ENCODE assay signal across 7 cellular contexts in the genomic region with DNA sequence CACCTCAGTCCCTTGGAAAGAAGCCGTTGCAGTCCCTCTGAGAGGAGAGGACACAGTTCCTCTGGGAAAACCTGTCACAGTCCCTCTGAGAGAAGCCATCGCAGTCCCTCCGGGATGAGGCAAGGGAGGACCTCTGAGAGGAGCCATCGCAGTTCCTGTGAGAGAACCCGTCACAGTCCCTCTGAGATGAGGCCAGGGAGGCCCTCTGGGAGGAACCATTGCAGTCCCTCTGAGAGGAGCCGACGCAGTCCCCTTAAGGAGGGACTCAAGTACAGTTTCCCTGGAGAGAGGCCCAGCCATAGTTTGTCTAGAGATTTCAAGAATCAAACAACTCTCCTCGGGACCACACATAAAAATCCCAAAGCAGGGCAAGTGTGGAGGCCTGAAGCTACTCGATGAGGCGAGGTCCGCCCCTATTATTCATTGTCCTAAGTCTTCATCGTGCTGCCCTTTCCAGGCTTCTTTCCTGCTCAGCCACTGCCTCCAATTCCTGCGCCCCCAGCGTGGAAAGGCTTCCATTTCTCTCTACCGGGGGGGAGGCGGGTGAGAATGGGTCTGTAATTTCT. TPM values are rescaled to one million over a fixed set of nuclear protein-coding genes. Genes with fewer than 3 reads are reported as not detected.
DNase-seq lines count a peak whose midpoint lies in the region; FAIRE-seq and TF ChIP-seq lines count a peak whose summit lies in the region.

No MANE protein-coding gene starts in this region.

- FAIRE-seq in kidney (lab: Jason Lieb, UNC) = no peak

- peaks cover 8% of the 10 kb centered on the region for H3K27me3 ChIP-seq in HUES48 (ENCODE audit: control insufficient read depth, insufficient read depth, low read length)

- no peaks in the 10 kb centered on the region for H3K9me3 ChIP-seq in HUES48 (ENCODE audit: control insufficient read depth, insufficient read depth, low read length)
- H3K9me3 ChIP-seq in kidney (ENCODE audit: control insufficient read depth in 1 of 2, low read length in 2 of 2) = peaks cover 2 to 12% of the 10 kb centered on the region in 2 donors

- H3K9ac ChIP-seq in HUES48 (ENCODE audit: low read depth, low read length) (no peak overlapping the region), kidney (ENCODE audit: low read length in 2 of 2) (peak overlapping the region; percentile 10 to 75)

- intact Hi-C loops in kidney (cut with DNase I) = no loop called here
- intact Hi-C loops in posterior vena cava (cut with DNase I) = loop anchor here in 1 of 2 donors (10.0 kb wide), 1 partner anchor 87 kb away; the partner anchor contains the start of genes FNDC4 and GCKR

- H3K4me3 ChIP-seq in HUES48 (ENCODE audit: low read depth, low read length) (peak overlapping the region; percentile 95), kidney (ENCODE audit: low read length in 2 of 2) (peak overlapping the region; percentile 92)

- 0 out of 2 replicates have a peak, but pooled peaks cover 6% of the 10 kb centered on the region for H3K4me1 ChIP-seq in HUES48 (ENCODE audit: control insufficient read depth, insufficient read depth, low read length)
- peaks cover 7 to 12% of the 10 kb centered on the region in 2 donors for H3K4me1 ChIP-seq in kidney (ENCODE audit: control insufficient read depth in 1 of 2, insufficient read depth in 1 of 2, low read depth in 1 of 2, low read length in 2 of 2)

- no peaks in the 10 kb centered on the region for H3K36me3 ChIP-seq in HUES48 (ENCODE audit: control insufficient read depth, insufficient read depth, low read length)
- H3K36me3 ChIP-seq in kidney (ENCODE audit: control insufficient read depth in 1 of 2, insufficient read depth in 2 of 2, low read length in 2 of 2) = no peaks in the 10 kb centered on the region

- DNase-seq in activated effector memory CD4-positive, alpha-beta T cell treated with anti-CD3 and anti-CD28 coated beads, Interleukin-2, amount 50 U/mL, for 16 hours = peak; percentile 67
- DNase-seq in kidney = peak; percentile 59
- peak in 2 of 49 donors; percentile 2 for DNase-seq in substantia nigra (lab: John Stamatoyannopoulos, UW)
- no peak for DNase-seq in RPMI8226
- DNase-seq in posterior vena cava (ENCODE audit: low spot score) = no peak
- no peak for DNase-seq in AG08396 (ENCODE audit: low spot score)

- H3K27ac ChIP-seq in HUES48 (ENCODE audit: low read depth, low read length) (no peak overlapping the region), kidney (ENCODE audit: low read depth in 2 of 2, low read length in 2 of 2) (peak overlapping the region; percentile 25 to 32), substantia nigra (ENCODE audit: low read depth, low read length, poor library complexity, severe bottlenecking) (peak overlapping the region; percentile 54)

- no peak for TF ChIP-seq CTCF in kidney (IDR thresholded peaks at IDR 0.05; ENCODE audit: borderline replicate concordance, extremely low read depth, insufficient read depth)

RNA-seq across cellular contexts. Expression of gene ZNF512, which starts 0.6 kb away (rescaled TPM):
- 40.6 TPM for total RNA-seq in kidney
- 15.1 TPM for polyA plus RNA-seq in kidney (ENCODE audit: insufficient read depth, low read depth, low replicate concordance)
- total RNA-seq in posterior vena cava = 10 to 100 TPM; 25.2 to 27.4 TPM

RNA-seq across cellular contexts. Expression of gene CCDC121, which starts 46.6 kb away (rescaled TPM):
- 5.6 TPM for total RNA-seq in kidney
- polyA plus RNA-seq in kidney (ENCODE audit: insufficient read depth, low read depth, low replicate concordance) = 4.2 TPM
- 1 to 10 TPM; 3.3 to 4.3 TPM for total RNA-seq in posterior vena cava

RNA-seq across cellular contexts. Expression of gene GPN1, which starts 46.6 kb away (rescaled TPM):
- total RNA-seq in kidney (28.1 TPM), posterior vena cava (10 to 100 TPM; 17.9 to 18.3 TPM)
- 31.6 TPM for polyA plus RNA-seq in kidney (ENCODE audit: insufficient read depth, low read depth, low replicate concordance)

Comparison
In these comparisons a context has a peak if more than half of its experiments do, and no peak if none do; other contexts are left out.
1. DNase-seq: peak in activated effector memory CD4-positive, alpha-beta T cell treated with anti-CD3 and anti-CD28 coated beads, Interleukin-2, amount 50 U/mL, for 16 hours (single experiment) and kidney (single experiment); none in RPMI8226 (single experiment), posterior vena cava (single experiment) and AG08396 (single experiment).